In genomic region chr19:4059931-4060620, GRCh38 we compare ENCODE assay signal across 8 cellular contexts. TPM values are rescaled to one million over a fixed set of nuclear protein-coding genes. Genes with fewer than 3 reads are reported as not detected.
DNase-seq lines count a peak whose midpoint lies in the region; ATAC-seq and TF ChIP-seq lines count a peak whose summit lies in the region.

No MANE protein-coding gene starts in this region.

- peaks cover 4% of the 10 kb centered on the region for H3K36me3 ChIP-seq in CD8-positive, alpha-beta memory T cell (ENCODE audit: insufficient read depth, low read length)
- H3K36me3 ChIP-seq in SK-N-SH (replicated peaks in 1 of 2; ENCODE audit: control insufficient read depth in 1 of 2, insufficient read depth in 2 of 2, low read length in 1 of 2), result peaks cover 3 to 15% of the 10 kb centered on the region in 2 experiments

- TF ChIP-seq CTCF in SK-N-SH (IDR thresholded peaks at IDR 0.05), result no peak

- no peak for TF ChIP-seq EP300 in SK-N-SH (IDR thresholded peaks at IDR 0.05; ENCODE audit: borderline replicate concordance in 1 of 2, low read depth in 1 of 2, low read length in 1 of 2)

- H3K4me3 Mint-ChIP-seq in CD8-positive, alpha-beta memory T cell, result peak overlapping the region; percentile 78 to 92 (median 84)
- peak overlapping the region; percentile 83 for H3K4me3 Mint-ChIP-seq in natural killer cell treated with Interleukin-12 subunit alpha and Interleukin-12 subunit beta and Interleukin-15 and Interleukin-18, amount 100 ng/mL, for 72 hours

- no peak overlapping the region for H2AFZ ChIP-seq in SK-N-SH (ENCODE audit: low read depth)

- peaks cover 52% of the 10 kb centered on the region for H3K4me1 ChIP-seq in CD8-positive, alpha-beta memory T cell (ENCODE audit: insufficient read depth, low read length)
- H3K4me1 ChIP-seq in SK-N-SH (ENCODE audit: control insufficient read depth in 1 of 2, insufficient read depth in 2 of 2, low read depth in 1 of 2, low read length in 1 of 2), result peaks cover 6 to 10% of the 10 kb centered on the region in 2 experiments; a peak in 2 of 4 replicates

- H3K79me2 ChIP-seq in SK-N-SH (ENCODE audit: insufficient read depth), result peaks cover 100% of the 10 kb centered on the region

- peaks cover 29 to 76% (median 37%) of the 10 kb centered on the region in 3 donors for H3K4me1 Mint-ChIP-seq in CD8-positive, alpha-beta memory T cell
- H3K4me1 Mint-ChIP-seq in natural killer cell treated with Interleukin-12 subunit alpha and Interleukin-12 subunit beta and Interleukin-15 and Interleukin-18, amount 100 ng/mL, for 72 hours (ENCODE audit: low read depth in 2 of 2), result peaks cover 21 to 27% of the 10 kb centered on the region in 2 donors

- H4K20me1 ChIP-seq in SK-N-SH (ENCODE audit: insufficient read depth), result peaks cover 99% of the 10 kb centered on the region

- no peaks in the 10 kb centered on the region for H3K27me3 ChIP-seq in CD8-positive, alpha-beta memory T cell (ENCODE audit: insufficient read depth, low read length, poor library complexity, severe bottlenecking)
- no peaks in the 10 kb centered on the region for H3K27me3 ChIP-seq in SK-N-SH (ENCODE audit: insufficient read depth)

- POLR2A ChIA-PET in CD8-positive, alpha-beta memory T cell (lab: Charles Lee), result interaction anchor here (0.7 to 2.9 kb wide), 6 partner anchors 11 to 80 kb away, joined by 3 to 15 read pairs (median 3); partner anchors contain the start of genes EEF2 and PIAS4
- POLR2A ChIA-PET in SK-N-SH (lab: Yijun Ruan, JAX), result no interaction called here

- WGBS in SK-N-SH (ENCODE audit: low lambda C conversion rate), result 93% methylated on average over 16 of the region's 39 CpGs

- no peaks in the 10 kb centered on the region for H3K9me3 ChIP-seq in CD8-positive, alpha-beta memory T cell (ENCODE audit: low read length)
- no peaks in the 10 kb centered on the region for H3K9me3 ChIP-seq in SK-N-SH

- peaks cover 19% of the 10 kb centered on the region for H3F3A ChIP-seq in SK-N-SH (replicated peaks; ENCODE audit: insufficient read depth)

- no peak overlapping the region for H3K9ac ChIP-seq in SK-N-SH

- no peak for TF ChIP-seq RAD21 in SK-N-SH (IDR thresholded peaks at IDR 0.05; ENCODE audit: low read length)

- peak overlapping the region; percentile 37 for H3K4me3 ChIP-seq in CD8-positive, alpha-beta memory T cell (ENCODE audit: low read length)
- H3K4me3 ChIP-seq in SK-N-SH (ENCODE audit: low read depth in 2 of 2, low read length in 1 of 2), result no peak overlapping the region

- peak; percentile 48 to 89 (median 79) for DNase-seq in CD8-positive, alpha-beta memory T cell
- peak; percentile 65 for DNase-seq in SW480 (ENCODE audit: low spot score)
- peak; percentile 94 for DNase-seq in natural killer cell treated with Interleukin-12 subunit alpha and Interleukin-12 subunit beta and Interleukin-15 and Interleukin-18, amount 100 ng/mL, for 72 hours (ENCODE audit: low spot score)
- DNase-seq in SK-N-SH, result no peak
- no peak for DNase-seq in DMS79 treated with DMSO at 0.1 percent for 48 hours (lab: John Stamatoyannopoulos, UW)

- peak overlapping the region; percentile 74 for H3K27ac ChIP-seq in CD8-positive, alpha-beta memory T cell (ENCODE audit: low read depth, low read length)
- H3K27ac ChIP-seq in cingulate gyrus (ENCODE audit: low read depth, low read length) (peak overlapping the region; percentile 94), SK-N-SH (ENCODE audit: low read depth in 2 of 2, low read length in 1 of 2) (no peak overlapping the region)

- peak overlapping the region; percentile 88 to 99 (median 94) for H3K27ac Mint-ChIP-seq in CD8-positive, alpha-beta memory T cell
- H3K27ac Mint-ChIP-seq in natural killer cell treated with Interleukin-12 subunit alpha and Interleukin-12 subunit beta and Interleukin-15 and Interleukin-18, amount 100 ng/mL, for 72 hours, result peak overlapping the region; percentile 88 to 89

- H3K4me2 ChIP-seq in SK-N-SH, result no peak overlapping the region

- peaks cover 0 to 34% (median 4%) of the 10 kb centered on the region in 3 donors for H3K36me3 Mint-ChIP-seq in CD8-positive, alpha-beta memory T cell
- H3K36me3 Mint-ChIP-seq in natural killer cell treated with Interleukin-12 subunit alpha and Interleukin-12 subunit beta and Interleukin-15 and Interleukin-18, amount 100 ng/mL, for 72 hours, result no peaks in the 10 kb centered on the region

- peaks cover 0 to 8% of the 10 kb centered on the region in 2 donors for H3K27me3 Mint-ChIP-seq in CD8-positive, alpha-beta memory T cell
- H3K27me3 Mint-ChIP-seq in natural killer cell treated with Interleukin-12 subunit alpha and Interleukin-12 subunit beta and Interleukin-15 and Interleukin-18, amount 100 ng/mL, for 72 hours, result no peaks in the 10 kb centered on the region

- no peaks in the 10 kb centered on the region for H3K9me2 ChIP-seq in SK-N-SH

- CTCF ChIA-PET in CD8-positive, alpha-beta memory T cell (lab: Charles Lee), result interaction anchor here (0.6 kb wide), 1 partner anchor 8 kb away, joined by 5 read pairs; no protein-coding TSS in a partner anchor
- CTCF ChIA-PET in SK-N-SH (lab: Yijun Ruan, JAX), result no interaction called here

- peak; percentile 68 to 79 for ATAC-seq in natural killer cell treated with Interleukin-12 subunit alpha and Interleukin-12 subunit beta and Interleukin-15 and Interleukin-18, amount 100 ng/mL, for 72 hours
- ATAC-seq in GM18868 (IDR thresholded peaks at IDR 0.05; ENCODE audit: unreplicated experiment) (no peak), GM19455 (IDR thresholded peaks at IDR 0.05; ENCODE audit: unreplicated experiment) (no peak)

- H3K9me3 Mint-ChIP-seq in CD8-positive, alpha-beta memory T cell, result no peaks in the 10 kb centered on the region
- no peaks in the 10 kb centered on the region for H3K9me3 Mint-ChIP-seq in natural killer cell treated with Interleukin-12 subunit alpha and Interleukin-12 subunit beta and Interleukin-15 and Interleukin-18, amount 100 ng/mL, for 72 hours

TF ChIP-seq in SK-N-SH, 30 proteins besides CTCF, POLR2A, EP300 and RAD21 (continues in another document):
- TF ChIP-seq TEAD4 (IDR thresholded peaks at IDR 0.05; ENCODE audit: borderline replicate concordance, insufficient read depth) (no peak), IRF3 (IDR thresholded peaks at IDR 0.05; ENCODE audit: low read depth, low read length) (no peak), FOSL2 (IDR thresholded peaks at IDR 0.05; ENCODE audit: borderline replicate concordance, low read depth) (no peak), RCOR1 (IDR thresholded peaks at IDR 0.05; ENCODE audit: low read length) (no peak), TAF1 (IDR thresholded peaks at IDR 0.05; ENCODE audit: borderline replicate concordance, low read depth, low read length) (no peak), NRF1 (IDR thresholded peaks at IDR 0.05; ENCODE audit: low read depth, low read length) (no peak), MAX (IDR thresholded peaks at IDR 0.05; ENCODE audit: low read depth) (no peak)
- TF ChIP-seq, protein P1, sequence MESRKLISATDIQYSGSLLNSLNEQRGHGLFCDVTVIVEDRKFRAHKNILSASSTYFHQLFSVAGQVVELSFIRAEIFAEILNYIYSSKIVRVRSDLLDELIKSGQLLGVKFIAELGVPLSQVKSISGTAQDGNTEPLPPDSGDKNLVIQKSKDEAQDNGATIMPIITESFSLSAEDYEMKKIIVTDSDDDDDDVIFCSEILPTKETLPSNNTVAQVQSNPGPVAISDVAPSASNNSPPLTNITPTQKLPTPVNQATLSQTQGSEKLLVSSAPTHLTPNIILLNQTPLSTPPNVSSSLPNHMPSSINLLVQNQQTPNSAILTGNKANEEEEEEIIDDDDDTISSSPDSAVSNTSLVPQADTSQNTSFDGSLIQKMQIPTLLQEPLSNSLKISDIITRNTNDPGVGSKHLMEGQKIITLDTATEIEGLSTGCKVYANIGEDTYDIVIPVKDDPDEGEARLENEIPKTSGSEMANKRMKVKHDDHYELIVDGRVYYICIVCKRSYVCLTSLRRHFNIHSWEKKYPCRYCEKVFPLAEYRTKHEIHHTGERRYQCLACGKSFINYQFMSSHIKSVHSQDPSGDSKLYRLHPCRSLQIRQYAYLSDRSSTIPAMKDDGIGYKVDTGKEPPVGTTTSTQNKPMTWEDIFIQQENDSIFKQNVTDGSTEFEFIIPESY (IDR thresholded peaks at IDR 0.05; ENCODE audit: borderline replicate concordance, low read depth), result no peak
- TF ChIP-seq, protein P2, sequence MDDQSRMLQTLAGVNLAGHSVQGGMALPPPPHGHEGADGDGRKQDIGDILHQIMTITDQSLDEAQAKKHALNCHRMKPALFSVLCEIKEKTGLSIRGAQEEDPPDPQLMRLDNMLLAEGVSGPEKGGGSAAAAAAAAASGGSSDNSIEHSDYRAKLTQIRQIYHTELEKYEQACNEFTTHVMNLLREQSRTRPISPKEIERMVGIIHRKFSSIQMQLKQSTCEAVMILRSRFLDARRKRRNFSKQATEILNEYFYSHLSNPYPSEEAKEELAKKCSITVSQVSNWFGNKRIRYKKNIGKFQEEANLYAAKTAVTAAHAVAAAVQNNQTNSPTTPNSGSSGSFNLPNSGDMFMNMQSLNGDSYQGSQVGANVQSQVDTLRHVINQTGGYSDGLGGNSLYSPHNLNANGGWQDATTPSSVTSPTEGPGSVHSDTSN (IDR thresholded peaks at IDR 0.05), result no peak

RNA-seq across cellular contexts. Expression of gene ZBTB7A, which starts 6.6 kb away (rescaled TPM):
- 10 to 100 TPM; 44.1 to 46.8 TPM for total RNA-seq in CD8-positive, alpha-beta memory T cell
- 86.1 TPM for polyA plus RNA-seq in CD8-positive, alpha-beta memory T cell
- total RNA-seq in natural killer cell treated with Interleukin-12 subunit alpha and Interleukin-12 subunit beta and Interleukin-15 and Interleukin-18, amount 100 ng/mL, for 72 hours, result 10 to 100 TPM; 63.4 to 70.5 TPM
- 5.6 and 7.4 TPM in 2 replicates for polyA plus RNA-seq in SK-N-SH (2012; rRNA removed)
- 2.8 and 5.8 TPM in 2 replicates for polyA plus RNA-seq in SK-N-SH (2012; cell fraction: cytosol; rRNA removed)
- polyA plus RNA-seq in SK-N-SH (2012; cell fraction: nucleus; rRNA removed), result 17.7 and 19.8 TPM in 2 replicates

RNA-seq across cellular contexts. Expression of gene PIAS4, which starts 52.5 kb away (rescaled TPM):
- 10 to 100 TPM; 29.1 to 33.8 TPM for total RNA-seq in CD8-positive, alpha-beta memory T cell
- 6.3 TPM for polyA plus RNA-seq in CD8-positive, alpha-beta memory T cell
- 10 to 100 TPM; 39.4 to 58.6 TPM for total RNA-seq in natural killer cell treated with Interleukin-12 subunit alpha and Interleukin-12 subunit beta and Interleukin-15 and Interleukin-18, amount 100 ng/mL, for 72 hours
- polyA plus RNA-seq in SK-N-SH (2012; rRNA removed), result 7.7 and 14.1 TPM in 2 replicates
- 4.8 and 7.9 TPM in 2 replicates for polyA plus RNA-seq in SK-N-SH (2012; cell fraction: cytosol; rRNA removed)
- 17.7 and 23.8 TPM in 2 replicates for polyA plus RNA-seq in SK-N-SH (2012; cell fraction: nucleus; rRNA removed)

Comparison
In these comparisons a context has a peak if more than half of its experiments do, and no peak if none do; other contexts are left out.
1. DNase-seq: peak in CD8-positive, alpha-beta memory T cell (5 of 5), SW480 (single experiment) and natural killer cell treated with Interleukin-12 subunit alpha and Interleukin-12 subunit beta and Interleukin-15 and Interleukin-18, amount 100 ng/mL, for 72 hours (single experiment); none in SK-N-SH (single experiment) and DMS79 treated with DMSO at 0.1 percent for 48 hours (single experiment).
2. H3K27ac ChIP-seq: peak in CD8-positive, alpha-beta memory T cell (single experiment) and cingulate gyrus (single experiment); none in SK-N-SH (0 of 2).
3. ATAC-seq: peak in natural killer cell treated with Interleukin-12 subunit alpha and Interleukin-12 subunit beta and Interleukin-15 and Interleukin-18, amount 100 ng/mL, for 72 hours (2 of 2); none in GM18868 (single experiment) and GM19455 (single experiment).